ENCODE assay signal across 20 cellular contexts in genomic region chr5:104071887-104072286, GRCh38.
"Had no signal": no experiment of that assay in that cellular context is flagged by ENCODE, and none has a peak within 500 bp of the region (broad histone marks: within the 10 kb centered on the region; RNA-seq: fewer than 3 reads in every experiment).

No MANE protein-coding gene starts in this region.

- H3K27me3 ChIP-seq: SJCRH30 had no signal

- H3K4me1 ChIP-seq: SJCRH30 had no signal

- H3K9me3 ChIP-seq: SJCRH30 had no signal

- H3K27ac ChIP-seq: HL-60, SJCRH30 had no signal

- FAIRE-seq: HTR-8/SVneo had no signal

- H3K4me3 ChIP-seq: SJCRH30 had no signal

- H3K36me3 ChIP-seq: SJCRH30 had no signal

- DNase-seq: KBM-7; NCI-H1092 treated with DMSO at 0.1 percent for 48 hours; NCI-H1436; NCI-H187; NCI-H2029; NCI-H2081 treated with DMSO at 0.1 percent for 48 hours; NCI-H2171; NCI-H226; NCI-H446; NCI-H510A; NCI-H524 treated with DMSO at 0.1 percent for 48 hours; NCI-H69; NCI-H774; NK-92 treated with Interleukin-12 subunit alpha and Interleukin-12 subunit beta, amount 100 ng/mL, for 24 hours; PC-3; SHP77 treated with DMSO at 0.1 percent for 48 hours; SJCRH30; T-helper 2 cell had no signal
